In genomic region chr17:10198509-10199249, GRCh38 we compare ENCODE assay signal across 8 cellular contexts. TPM values are rescaled to one million over a fixed set of nuclear protein-coding genes. Genes with fewer than 3 reads are reported as not detected.
DNase-seq lines count a peak whose midpoint lies in the region; ATAC-seq and TF ChIP-seq lines count a peak whose summit lies in the region.

GAS7 (minus strand) TSS chr17:10198606.

- H3K27ac ChIP-seq in esophagus (ENCODE audit: low read depth in 2 of 2, low read length in 1 of 2), result peak within 1 kb of the TSS in 1 of 2 donors; percentile 9
- H3K27ac ChIP-seq in tibial nerve, result peak within 1 kb of the TSS in 3 of 4 donors; percentile 41 to 80 (median 54)

- H3K4me3 ChIP-seq in esophagus (ENCODE audit: low read depth in 1 of 2, low read length in 2 of 2) (peak within 1 kb of the TSS; percentile 61 to 66), tibial nerve (peak within 1 kb of the TSS; percentile 50 to 84 (median 60))

- TF ChIP-seq POLR2A in tibial nerve (IDR thresholded peaks at IDR 0.05), result peak in 1 of 2 donors; percentile 40

- no peaks in the 10 kb centered on the region for H3K27me3 ChIP-seq in esophagus (ENCODE audit: control insufficient read depth in 1 of 2, insufficient read depth in 2 of 2, low read length in 2 of 2)
- no peaks in the 10 kb centered on the region for H3K27me3 ChIP-seq in tibial nerve

- DNase-seq in ELR (ENCODE audit: low read depth), result peak; percentile 3
- DNase-seq in activated CD4-positive, alpha-beta memory T cell treated with anti-CD3 and anti-CD28 coated beads for 36 hours, result peak; percentile 15
- DNase-seq in naive B cell, result peak; percentile 48
- peak; percentile 43 to 48 for DNase-seq in tibial nerve (ENCODE audit: low spot score in 2 of 2)
- DNase-seq in DMS79 (lab: John Stamatoyannopoulos, UW), result no peak

- no peak within 1 kb of the TSS for H3K27ac Mint-ChIP-seq in activated CD4-positive, alpha-beta memory T cell treated with anti-CD3 and anti-CD28 coated beads for 36 hours
- peak within 1 kb of the TSS in 3 of 6 donors; percentile 5 to 92 (median 91) for H3K27ac Mint-ChIP-seq in naive B cell

- peak within 1 kb of the TSS; percentile 48 for H3K4me3 Mint-ChIP-seq in activated CD4-positive, alpha-beta memory T cell treated with anti-CD3 and anti-CD28 coated beads for 36 hours
- H3K4me3 Mint-ChIP-seq in naive B cell, result peak within 1 kb of the TSS; percentile 59 to 93 (median 88)

- ATAC-seq in HG02623 (IDR thresholded peaks at IDR 0.05; ENCODE audit: unreplicated experiment) (peak; percentile 45), naive B cell (ENCODE audit: low read depth in 2 of 2) (peak; percentile 67 to 68), HG02678 (IDR thresholded peaks at IDR 0.05; ENCODE audit: unreplicated experiment) (no peak)

- no peak for TF ChIP-seq EP300 in tibial nerve (IDR thresholded peaks at IDR 0.05)

- peaks cover 3 to 4% of the 10 kb centered on the region in 2 donors for H3K4me1 ChIP-seq in esophagus (ENCODE audit: control insufficient read depth in 2 of 2, insufficient read depth in 2 of 2, low read length in 1 of 2)
- H3K4me1 ChIP-seq in tibial nerve, result peaks cover 0 to 22% (median 4%) of the 10 kb centered on the region in 4 donors

- H3K4me1 Mint-ChIP-seq in activated CD4-positive, alpha-beta memory T cell treated with anti-CD3 and anti-CD28 coated beads for 36 hours (ENCODE audit: low read depth), result peaks cover 3% of the 10 kb centered on the region
- peaks cover 4 to 19% (median 6%) of the 10 kb centered on the region in 3 donors for H3K4me1 Mint-ChIP-seq in naive B cell

- H3K27me3 Mint-ChIP-seq in activated CD4-positive, alpha-beta memory T cell treated with anti-CD3 and anti-CD28 coated beads for 36 hours, result peaks cover 28% of the 10 kb centered on the region
- H3K27me3 Mint-ChIP-seq in naive B cell, result peaks cover 6 to 16% (median 7%) of the 10 kb centered on the region in 3 donors

- intact Hi-C loops in activated CD4-positive, alpha-beta memory T cell treated with anti-CD3 and anti-CD28 coated beads for 36 hours (cut with micrococcal nuclease), result no loop called here

- H3K9me3 ChIP-seq in esophagus (ENCODE audit: control insufficient read depth in 2 of 2, insufficient read depth in 1 of 2, low read depth in 1 of 2, low read length in 1 of 2), result peaks cover 0 to under 1% of the 10 kb centered on the region in 2 donors
- H3K9me3 ChIP-seq in tibial nerve, result peaks cover 0 to 9% (median 1%) of the 10 kb centered on the region in 4 donors

- WGBS in esophagus, 2 donors, result 1 to 3% methylated on average over 49 to 86 of the region's 86 CpGs
- WGBS in tibial nerve, 2 donors, result 1 to 2% methylated on average over 36 to 47 of the region's 86 CpGs

- no peaks in the 10 kb centered on the region for H3K36me3 ChIP-seq in esophagus (ENCODE audit: control insufficient read depth in 2 of 2, insufficient read depth in 2 of 2, low read length in 1 of 2)
- H3K36me3 ChIP-seq in tibial nerve, result peaks cover 0 to 8% (median 0%) of the 10 kb centered on the region in 3 donors

- POLR2A ChIA-PET in activated CD4-positive, alpha-beta memory T cell treated with anti-CD3 and anti-CD28 coated beads for 36 hours (lab: Charles Lee), result no interaction called here

- no peak for TF ChIP-seq CTCF in tibial nerve (IDR thresholded peaks at IDR 0.05)

- CTCF ChIA-PET in activated CD4-positive, alpha-beta memory T cell treated with anti-CD3 and anti-CD28 coated beads for 36 hours (lab: Charles Lee), result interaction anchor here (0.6 kb wide), 1 partner anchor 10 kb away, joined by 3 read pairs; no protein-coding TSS in a partner anchor

- peaks cover 4% of the 10 kb centered on the region for H3K36me3 Mint-ChIP-seq in activated CD4-positive, alpha-beta memory T cell treated with anti-CD3 and anti-CD28 coated beads for 36 hours
- peaks cover 3 to 12% of the 10 kb centered on the region in 2 donors for H3K36me3 Mint-ChIP-seq in naive B cell

- peaks cover 19% of the 10 kb centered on the region for H3K9me3 Mint-ChIP-seq in activated CD4-positive, alpha-beta memory T cell treated with anti-CD3 and anti-CD28 coated beads for 36 hours
- H3K9me3 Mint-ChIP-seq in naive B cell, result peaks cover under 1 to 17% (median 10%) of the 10 kb centered on the region in 7 donors

RNA-seq across cellular contexts. Expression of gene GAS7, which starts in this region (rescaled TPM):
- total RNA-seq in activated CD4-positive, alpha-beta memory T cell treated with anti-CD3 and anti-CD28 coated beads for 36 hours, result under 1 TPM; 0.24 to 0.26 TPM
- polyA plus RNA-seq in esophagus (1 to 10 TPM; 6.4 to 7.7 TPM), naive B cell (ENCODE audit: low read depth in 6 of 6) (1 to 10 TPM in 5 of 6 donors, not detected in 1; 1.1 to 3.6 (median 1.8) TPM)
- total RNA-seq in tibial nerve, result 100 to 1,000 TPM; 242 to 309 (median 264) TPM

Comparison
In these comparisons a context has a peak if more than half of its experiments do, and no peak if none do; other contexts are left out.
1. RNA of gene GAS7 (total RNA-seq): 242 to 309 TPM in tibial nerve; 0.24 to 0.26 TPM in activated CD4-positive, alpha-beta memory T cell treated with anti-CD3 and anti-CD28 coated beads for 36 hours; every median in the first group is over 100 times any median in the second.
2. Peak in DNase-seq in activated CD4-positive, alpha-beta memory T cell treated with anti-CD3 and anti-CD28 coated beads for 36 hours; RNA of the gene not detected or under 1 TPM.